ENCODE assay signal across 8 cellular contexts in genomic region chr5:177133845-177134652, GRCh38. TPM values are rescaled to one million over a fixed set of nuclear protein-coding genes. Genes with fewer than 3 reads are reported as not detected.
A peak's percentile ranks its signal among the peaks of the same experiment; 100 is the strongest.
DNase-seq lines count a peak whose midpoint lies in the region; ATAC-seq and TF ChIP-seq lines count a peak whose summit lies in the region.

No MANE protein-coding gene starts in this region.

- H3K4me2 ChIP-seq in OCI-LY1 (ENCODE audit: low read length) (peak overlapping the region; percentile 99), neuronal stem cell (ENCODE audit: insufficient read depth, low read length, poor library complexity, severe bottlenecking) (peak overlapping the region; percentile 82)

- peak overlapping the region; percentile 86 for H3K4me3 ChIP-seq in OCI-LY1 (ENCODE audit: low read depth, low read length, poor library complexity, severe bottlenecking)
- H3K4me3 ChIP-seq in neuronal stem cell (ENCODE audit: low read length in 2 of 2), result peak overlapping the region in 1 of 2 donors; percentile 91
- peak overlapping the region; percentile 87 for H3K4me3 ChIP-seq in urinary bladder (ENCODE audit: low read depth, low read length)

- H3K27me3 ChIP-seq in OCI-LY1 (ENCODE audit: insufficient read depth, low read length) (no peaks in the 10 kb centered on the region), neuronal stem cell (ENCODE audit: control insufficient read depth in 3 of 3, insufficient read depth in 3 of 3, low read depth in 1 of 3, low read length in 3 of 3) (peaks cover 0 to 6% (median 0%) of the 10 kb centered on the region in 3 experiments)

- H4K20me1 ChIP-seq in OCI-LY1 (ENCODE audit: insufficient read depth, low read length), result no peaks in the 10 kb centered on the region

- H3K9ac ChIP-seq in OCI-LY1 (ENCODE audit: low read length) (peak overlapping the region; percentile 94), neuronal stem cell (ENCODE audit: low read depth, low read length, poor library complexity) (peak overlapping the region; percentile 97)

- peak overlapping the region; percentile 97 for H2AK5ac ChIP-seq in neuronal stem cell (ENCODE audit: low read depth, low read length)

- H3K79me1 ChIP-seq in neuronal stem cell (ENCODE audit: low read depth, low read length), result peaks cover 2% of the 10 kb centered on the region

- no peaks in the 10 kb centered on the region for H3K9me3 ChIP-seq in OCI-LY1 (ENCODE audit: low read length)
- H3K9me3 ChIP-seq in neuronal stem cell (replicated peaks in 1 of 2; ENCODE audit: control insufficient read depth in 2 of 2, insufficient read depth in 1 of 2, low read depth in 1 of 2, low read length in 2 of 2), result no peaks in the 10 kb centered on the region

- peak overlapping the region; percentile 98 for H2BK15ac ChIP-seq in neuronal stem cell (ENCODE audit: low read length)

- H3F3A ChIP-seq in OCI-LY1 (ENCODE audit: insufficient read depth, low read length), result no peaks in the 10 kb centered on the region

- H3K9me2 ChIP-seq in OCI-LY1 (ENCODE audit: low read depth, low read length), result no peaks in the 10 kb centered on the region

- H3K4me1 ChIP-seq in OCI-LY1 (ENCODE audit: insufficient read depth, low read length, severe bottlenecking), result peaks cover 38% of the 10 kb centered on the region
- peaks cover 0 to 21% of the 10 kb centered on the region in 2 donors for H3K4me1 ChIP-seq in neuronal stem cell (ENCODE audit: control insufficient read depth in 2 of 2, insufficient read depth in 1 of 2, low read depth in 1 of 2, low read length in 2 of 2)
- peaks cover 2% of the 10 kb centered on the region for H3K4me1 ChIP-seq in urinary bladder (ENCODE audit: insufficient read depth)

- peak overlapping the region; percentile 97 for H2BK120ac ChIP-seq in neuronal stem cell (ENCODE audit: low read depth, low read length)

- H3K23ac ChIP-seq in neuronal stem cell (ENCODE audit: low read depth, low read length, poor library complexity), result peak overlapping the region; percentile 80

- peak overlapping the region; percentile 99 for H3K14ac ChIP-seq in neuronal stem cell (ENCODE audit: low read length)

- no peak overlapping the region for H2BK12ac ChIP-seq in neuronal stem cell (ENCODE audit: low read length)

- peak overlapping the region; percentile 97 for H4K91ac ChIP-seq in neuronal stem cell (ENCODE audit: low read depth, low read length, poor library complexity)

- peak overlapping the region; percentile 94 for H4K8ac ChIP-seq in neuronal stem cell (ENCODE audit: low read depth, low read length)

- peak overlapping the region; percentile 97 for H2BK5ac ChIP-seq in neuronal stem cell (ENCODE audit: low read length)

- peak; percentile 61 for DNase-seq in NCI-H82 (lab: John Stamatoyannopoulos, UW)
- no peak for DNase-seq in NCI-H82 treated with DMSO at 0.1 percent for 48 hours (lab: John Stamatoyannopoulos, UW; ENCODE audit: unreplicated experiment)
- DNase-seq in activated effector memory CD4-positive, alpha-beta T cell treated with Interleukin-2 at 50 U/mL for 16 hours, result peak; percentile 51
- DNase-seq in foreskin melanocyte, result peak; percentile 29
- peak; percentile 67 for DNase-seq in neuronal stem cell (ENCODE audit: low spot score)

- WGBS in neuronal stem cell (ENCODE audit: extremely low coverage in 2 of 2, insufficient read length in 2 of 2, insufficient replicate concordance in 1 of 2), 2 donors, result no CpG with 5 or more reads among the region's 84 CpGs
- under 1% methylated on average over 80 of the region's 84 CpGs for WGBS in urinary bladder

- H3K18ac ChIP-seq in neuronal stem cell (ENCODE audit: low read length), result peak overlapping the region; percentile 100

- H3K4ac ChIP-seq in neuronal stem cell (ENCODE audit: low read length), result peak overlapping the region; percentile 98

- H3K36me3 ChIP-seq in OCI-LY1 (ENCODE audit: insufficient read depth, low read length) (peaks cover 39% of the 10 kb centered on the region), neuronal stem cell (replicated peaks in 1 of 2; ENCODE audit: control insufficient read depth in 2 of 2, insufficient read depth in 2 of 2, low read length in 2 of 2) (peaks cover 0 to 11% of the 10 kb centered on the region in 2 donors), urinary bladder (ENCODE audit: insufficient read depth) (peaks cover 2% of the 10 kb centered on the region)

- H3K27ac ChIP-seq in OCI-LY1 (ENCODE audit: low read depth, low read length, poor library complexity, severe bottlenecking), result peak overlapping the region; percentile 45
- H3K27ac ChIP-seq in neuronal stem cell (replicated peaks; ENCODE audit: low read length), result peak overlapping the region; percentile 96
- peak overlapping the region; percentile 94 for H3K27ac ChIP-seq in urinary bladder (ENCODE audit: low read depth)

- no peak for TF ChIP-seq CTCF in OCI-LY1 (IDR thresholded peaks at IDR 0.05; ENCODE audit: low read length)

- peaks cover 42% of the 10 kb centered on the region for H3K79me2 ChIP-seq in OCI-LY1 (ENCODE audit: insufficient read depth, low read length)

- H2AFZ ChIP-seq in OCI-LY1 (ENCODE audit: low read length) (no peak overlapping the region), neuronal stem cell (ENCODE audit: low read length) (peak overlapping the region; percentile 87)

- ATAC-seq in HG02938 (IDR thresholded peaks at IDR 0.05; ENCODE audit: unreplicated experiment), result peak; percentile 34

RNA-seq across cellular contexts. Expression of gene NSD1, which starts 0.5 kb away (rescaled TPM):
- polyA plus RNA-seq in neuronal stem cell (2013, experiment 1 of 2), result 23.2 TPM
- 22.8 TPM for polyA plus RNA-seq in neuronal stem cell (2013, experiment 2 of 2)
- total RNA-seq in urinary bladder, result 85.7 TPM
- 14.7 TPM for polyA plus RNA-seq in urinary bladder

RNA-seq across cellular contexts. Expression of gene FGFR4, which starts 47.3 kb away (rescaled TPM):
- 16.0 TPM for polyA plus RNA-seq in neuronal stem cell (2013, experiment 1 of 2)
- 16.0 TPM for polyA plus RNA-seq in neuronal stem cell (2013, experiment 2 of 2)
- total RNA-seq in urinary bladder, result 7.2 TPM
- polyA plus RNA-seq in urinary bladder, result 12.8 TPM

Comparison
In these comparisons a context has a peak if more than half of its experiments do, and no peak if none do; other contexts are left out.
1. H3K27ac ChIP-seq: peak in every context shown above with its lines; median percentile 96 in neuronal stem cell; 94 in urinary bladder; 45 in OCI-LY1.